ENCODE assay signal across 29 cellular contexts in the genomic region with DNA sequence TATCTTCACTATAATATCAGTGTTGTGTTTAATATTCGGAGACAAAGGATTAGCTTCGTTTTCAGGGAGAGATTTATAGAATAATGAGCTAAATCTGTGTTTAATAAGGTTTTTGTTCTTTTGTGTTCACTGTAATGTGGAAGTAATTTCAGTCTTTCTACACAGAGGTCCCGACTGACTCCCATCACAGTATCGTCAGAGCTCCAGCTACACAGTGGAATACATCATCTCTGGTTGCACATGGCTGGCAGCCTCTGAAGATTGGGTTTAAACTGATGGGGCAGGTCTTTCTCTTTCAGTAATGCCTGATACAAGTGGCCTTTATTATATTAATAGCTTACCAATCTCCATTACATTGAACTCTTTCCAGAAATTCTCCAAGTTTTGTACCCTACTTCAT.
"Had no signal": no experiment of that assay in that cellular context is flagged by ENCODE, and none has a peak within 500 bp of the region (broad histone marks: within the 10 kb centered on the region; RNA-seq: fewer than 3 reads in every experiment).

No MANE protein-coding gene starts in this region.

- H3K79me2 ChIP-seq: hepatocyte had no signal

- ATAC-seq: effector memory CD8-positive, alpha-beta T cell; esophagus mucosa; foreskin keratinocyte; gastrocnemius medialis; gastroesophageal sphincter; heart left ventricle had no signal

- DNase-seq: colonic mucosa; cortex of kidney; dermis blood vessel endothelial cell; dorsolateral prefrontal cortex; effector CD4-positive, alpha-beta T cell; effector CD8-positive, alpha-beta T cell; effector memory CD4-positive, alpha-beta T cell; effector memory CD8-positive, alpha-beta T cell; endodermal cell; erythroblast; esophagus squamous epithelium; foreskin fibroblast; foreskin keratinocyte; foreskin melanocyte; gastrocnemius medialis; glutamatergic neuron; head of caudate nucleus; heart left ventricle; heart right ventricle had no signal

- H3K27ac ChIP-seq: colonic mucosa, coronary artery, dorsolateral prefrontal cortex, epithelial cell of prostate, esophagus muscularis mucosa, esophagus squamous epithelium, foreskin keratinocyte, gastrocnemius medialis, gastroesophageal sphincter, heart right ventricle, hepatocyte had no signal

- H3K4me3 ChIP-seq: colonic mucosa, coronary artery, dorsolateral prefrontal cortex, esophagus muscularis mucosa, esophagus squamous epithelium, gastrocnemius medialis, gastroesophageal sphincter, heart left ventricle, heart right ventricle, hepatocyte had no signal

- H3K27me3 ChIP-seq: colonic mucosa, dorsolateral prefrontal cortex, esophagus muscularis mucosa, esophagus squamous epithelium, foreskin keratinocyte, gastrocnemius medialis, gastroesophageal sphincter, heart left ventricle, heart right ventricle, hepatocyte had no signal

- H3K4me1 ChIP-seq: colonic mucosa, esophagus squamous epithelium, foreskin keratinocyte, gastrocnemius medialis, heart left ventricle had no signal

- H3K9me3 ChIP-seq: colonic mucosa, esophagus muscularis mucosa, esophagus squamous epithelium, gastrocnemius medialis, gastroesophageal sphincter, heart left ventricle had no signal

- H3K36me3 ChIP-seq: colonic mucosa, esophagus muscularis mucosa, esophagus squamous epithelium, gastrocnemius medialis, gastroesophageal sphincter, heart left ventricle, heart right ventricle had no signal

- FAIRE-seq: colon, endometrium, endothelial cell of umbilical vein, frontal cortex had no signal

- H2AFZ ChIP-seq: hepatocyte had no signal

- H3K4me2 ChIP-seq: hepatocyte had no signal
